ENCODE assay signal across 7 cellular contexts in the genomic region with DNA sequence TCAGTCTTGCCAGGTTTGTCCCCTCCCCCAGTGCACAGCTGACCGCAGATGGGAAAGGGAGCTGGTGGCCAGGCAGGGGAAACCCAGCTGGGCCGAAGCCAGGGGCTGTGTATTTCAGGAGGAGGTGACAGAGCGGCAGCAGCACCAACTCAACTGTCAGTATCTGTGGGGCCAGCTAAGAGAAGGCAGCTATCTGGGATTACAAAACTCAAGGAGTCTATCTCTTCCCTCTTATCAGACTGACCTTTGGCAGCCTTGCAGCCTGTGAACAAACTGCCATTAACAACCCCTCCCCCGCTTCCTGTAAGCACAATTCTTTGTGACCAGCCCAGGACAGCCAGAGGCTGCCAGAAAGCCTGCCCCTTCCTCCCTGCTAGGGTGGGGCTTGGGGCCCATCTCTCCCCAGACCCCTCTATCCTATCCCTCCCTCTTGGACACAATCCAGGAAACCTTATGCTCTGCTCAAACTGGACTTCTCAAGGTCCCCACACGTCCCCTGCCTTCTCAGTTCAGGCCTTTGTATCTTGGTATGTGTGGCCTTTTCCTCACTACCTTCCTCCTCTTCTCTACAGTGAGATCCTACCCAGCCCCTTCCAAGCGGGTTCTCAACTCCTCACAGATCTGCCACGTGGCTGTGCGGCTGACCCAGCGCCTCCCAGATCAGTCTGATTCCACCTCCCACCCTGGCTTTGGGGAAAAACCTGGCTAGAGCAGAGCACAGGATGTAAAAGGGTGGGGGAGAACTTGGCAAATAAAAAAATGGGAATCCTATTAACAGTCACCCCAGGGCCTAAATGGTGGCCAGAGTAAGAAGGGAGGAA. TPM values are rescaled to one million over a fixed set of nuclear protein-coding genes. Genes with fewer than 3 reads are reported as not detected.
DNase-seq lines count a peak whose midpoint lies in the region; ATAC-seq and TF ChIP-seq lines count a peak whose summit lies in the region.

No MANE protein-coding gene starts in this region.

- intact Hi-C loops in right cardiac atrium (cut with DNase I) = no loop called here

- ATAC-seq in HG03108 (IDR thresholded peaks at IDR 0.05; ENCODE audit: unreplicated experiment) (peak; percentile 28), right cardiac atrium (peak; percentile 93 to 94), HG03457 (IDR thresholded peaks at IDR 0.05; ENCODE audit: unreplicated experiment) (no peak)

- TF ChIP-seq POLR2A in GM10847 (IDR thresholded peaks at IDR 0.05; ENCODE audit: extremely low read depth, insufficient read length) (peak; percentile 7), Peyer's patch (IDR thresholded peaks at IDR 0.05) (peak; percentile 35 to 83)

- no peaks in the 10 kb centered on the region for H3K27me3 ChIP-seq in Peyer's patch
- no peaks in the 10 kb centered on the region for H3K27me3 ChIP-seq in right cardiac atrium (ENCODE audit: control insufficient read depth, insufficient read depth)

- TF ChIP-seq CTCF in Peyer's patch (IDR thresholded peaks at IDR 0.05) = peak in 1 of 6 experiments; percentile 2

- no peaks in the 10 kb centered on the region for H3K36me3 ChIP-seq in Peyer's patch

- 3% methylated on average over 9 of the region's 9 CpGs for WGBS in right cardiac atrium

- peak overlapping the region; percentile 74 to 87 (median 80) for H3K27ac ChIP-seq in Peyer's patch
- H3K27ac ChIP-seq in angular gyrus (ENCODE audit: low read depth, low read length) = peak overlapping the region; percentile 62
- H3K27ac ChIP-seq in right cardiac atrium (ENCODE audit: low read length) = peak overlapping the region; percentile 90

- H3K9me3 ChIP-seq in Peyer's patch = no peaks in the 10 kb centered on the region
- H3K9me3 ChIP-seq in right cardiac atrium (ENCODE audit: control insufficient read depth, low read length) = no peaks in the 10 kb centered on the region

- H3K4me1 ChIP-seq in Peyer's patch = peaks cover 13 to 62% (median 46%) of the 10 kb centered on the region in 4 donors
- peaks cover 39% of the 10 kb centered on the region for H3K4me1 ChIP-seq in right cardiac atrium (ENCODE audit: control insufficient read depth, insufficient read depth, low read length)

- H3K4me3 ChIP-seq in Peyer's patch (peak overlapping the region in 2 of 4 donors; percentile 1 to 7), right cardiac atrium (ENCODE audit: low read length) (no peak overlapping the region)

- DNase-seq in Peyer's patch (peak; percentile 65 to 92 (median 90)), right cardiac atrium (peak; percentile 98 to 99 (median 98)), pulmonary artery endothelial cell (ENCODE audit: low read depth, low spot score) (peak; percentile 83)

RNA-seq across cellular contexts. Expression of a gene that starts 10.5 kb away (rescaled TPM):
- total RNA-seq in Peyer's patch (10 to 100 TPM; 13.0 to 27.5 (median 19.6) TPM), right cardiac atrium (10 to 100 TPM; 15.4 to 21.3 (median 19.9) TPM), pulmonary artery endothelial cell (42.4 and 48.1 TPM in 2 replicates)
- polyA plus RNA-seq in right cardiac atrium = 13.3 TPM

RNA-seq across cellular contexts. Expression of a gene that starts 26.0 kb away (rescaled TPM):
- total RNA-seq in Peyer's patch (100 to 1,000 TPM in 1 of 4 donors, 10 to 100 TPM in 3; 32.2 to 127 (median 52.9) TPM), right cardiac atrium (10 to 100 TPM; 10.4 to 12.3 (median 11.7) TPM), pulmonary artery endothelial cell (10.1 and 10.5 TPM in 2 replicates)
- polyA plus RNA-seq in right cardiac atrium = 8.3 TPM
